28 cellular contexts compared by ENCODE assay signal in the genomic region with DNA sequence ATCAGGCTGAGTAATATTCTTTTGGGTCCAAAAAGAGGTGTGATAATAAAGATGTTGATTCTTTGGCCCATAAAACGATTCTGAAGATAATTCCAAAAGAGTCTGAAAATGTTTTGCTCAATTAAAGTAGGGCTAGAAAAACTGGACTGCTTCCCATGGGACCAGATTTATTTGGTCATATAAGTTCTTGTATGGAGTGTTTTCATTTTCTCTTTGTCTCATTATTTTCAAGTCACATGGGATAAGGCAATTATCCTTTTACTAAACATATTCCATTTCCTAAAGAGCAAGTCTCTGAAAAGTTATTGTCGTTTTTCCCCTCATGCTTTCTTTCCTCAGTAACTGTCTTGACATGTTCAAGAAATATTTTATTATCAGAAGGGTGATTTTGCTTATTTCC. TPM values are rescaled to one million over a fixed set of nuclear protein-coding genes. Genes with fewer than 3 reads are reported as not detected.
A peak's percentile ranks its signal among the peaks of the same experiment; 100 is the strongest.
DNase-seq lines count a peak whose midpoint lies in the region; ATAC-seq, FAIRE-seq and TF ChIP-seq lines count a peak whose summit lies in the region.
"Had no signal": no experiment of that assay in that cellular context is flagged by ENCODE, and none has a peak within 500 bp of the region (broad histone marks: within the 10 kb centered on the region; RNA-seq: fewer than 3 reads in every experiment).

No MANE protein-coding gene starts in this region.

- no peaks in the 10 kb centered on the region for H3K36me3 ChIP-seq in HEK293 (ENCODE audit: control insufficient read depth in 2 of 2, insufficient read depth in 1 of 2, low read length in 2 of 2)
- H3K36me3 ChIP-seq: Peyer's patch, right lobe of liver had no signal

- H3K27ac ChIP-seq in A549 = no peak overlapping the region; a peak in 1 of 6 replicates
- H3K27ac ChIP-seq in HEK293 (ENCODE audit: extremely low read depth, low read depth, low read length) = no peak overlapping the region
- H3K27ac ChIP-seq: Peyer's patch, right lobe of liver, SJSA1 had no signal

- 67% methylated on average over 2 of the region's 2 CpGs for WGBS in A549 (ENCODE audit: missing lambda C conversion rate)

- H3K4me1 Mint-ChIP-seq in activated T-helper 17 cell treated with anti-CD3 and anti-CD28 coated beads, Interleukin-2, amount 50 U/mL, for 72 hours = peaks cover 34% of the 10 kb centered on the region
- H3K4me1 Mint-ChIP-seq in glutamatergic neuron (ENCODE audit: low read depth, unreplicated experiment) = peaks cover 41% of the 10 kb centered on the region

- peaks cover 91% of the 10 kb centered on the region for H3K4me1 ChIP-seq in A549
- H3K4me1 ChIP-seq in HEK293 (ENCODE audit: control insufficient read depth, insufficient read depth, low read length) = peaks cover 5% of the 10 kb centered on the region; the same call in 1 of the 2 replicates
- H3K4me1 ChIP-seq: Peyer's patch, right lobe of liver had no signal

- CTCF ChIA-PET in A549 (lab: Yijun Ruan, JAX) (no interaction called here), HEK293 (lab: Yijun Ruan, JAX) (interaction anchor here (1.2 kb wide), 1 partner anchor 11 kb away, joined by 3 read pairs; no protein-coding TSS in a partner anchor)

- no peak for FAIRE-seq in A549 (lab: Jason Lieb, UNC)
- FAIRE-seq: endothelial cell of umbilical vein had no signal

- H3K9me3 ChIP-seq in A549 (peaks cover 3% of the 10 kb centered on the region; the same call in 1 of the 3 replicates), HEK293 (ENCODE audit: control insufficient read depth, insufficient read depth, low read depth, low read length) (no peaks in the 10 kb centered on the region)
- H3K9me3 ChIP-seq: Peyer's patch, right lobe of liver had no signal

- no peak for TF ChIP-seq RAD21 in A549 (conservative IDR thresholded peaks at IDR 0.05 in 1 of 2, IDR thresholded peaks at IDR 0.05 in 1 of 2)

- peaks cover 45% of the 10 kb centered on the region for H3K36me3 Mint-ChIP-seq in activated T-helper 17 cell treated with anti-CD3 and anti-CD28 coated beads, Interleukin-2, amount 50 U/mL, for 72 hours (ENCODE audit: low read depth)
- H3K36me3 Mint-ChIP-seq in glutamatergic neuron (ENCODE audit: unreplicated experiment) = peaks cover 5% of the 10 kb centered on the region

- peak overlapping the region; percentile 20; the same call in 1 of the 3 replicates for H3K4me2 ChIP-seq in A549

- no peak for ATAC-seq in A549
- no peak for ATAC-seq in activated T-helper 17 cell treated with anti-CD3 and anti-CD28 coated beads, Interleukin-2, amount 50 U/mL, for 72 hours (replicated peaks)
- ATAC-seq in HG03565 (IDR thresholded peaks at IDR 0.05; ENCODE audit: unreplicated experiment) = no peak
- no peak for ATAC-seq in HG02840 (IDR thresholded peaks at IDR 0.05; ENCODE audit: low FRiP score, unreplicated experiment)
- ATAC-seq: activated T-cell treated with anti-CD3 and anti-CD28 coated beads, Interleukin-2, amount 50 U/mL, for 72 hours; right lobe of liver had no signal

- H3K4me3 ChIP-seq in A549 = no peak overlapping the region
- H3K4me3 ChIP-seq in HEK293 (ENCODE audit: low read depth, low read length) = no peak overlapping the region
- H3K4me3 ChIP-seq: MG63, Peyer's patch, right lobe of liver, SJSA1 had no signal

- H3K27me3 Mint-ChIP-seq in activated T-helper 17 cell treated with anti-CD3 and anti-CD28 coated beads, Interleukin-2, amount 50 U/mL, for 72 hours = no peaks in the 10 kb centered on the region
- peaks cover 2% of the 10 kb centered on the region for H3K27me3 Mint-ChIP-seq in glutamatergic neuron (ENCODE audit: unreplicated experiment)
- H3K27me3 Mint-ChIP-seq: stimulated activated naive CD8-positive, alpha-beta T cell treated with anti-CD3 and anti-CD28 coated beads, Interleukin-15, Interleukin-2, amounts not matched to agents 100 ng/mL and 50 ng/mL, for 24 hours had no signal

- no peak overlapping the region for H3K27ac Mint-ChIP-seq in activated T-helper 17 cell treated with anti-CD3 and anti-CD28 coated beads, Interleukin-2, amount 50 U/mL, for 72 hours
- H3K27ac Mint-ChIP-seq in glutamatergic neuron (ENCODE audit: unreplicated experiment) = peak overlapping the region; percentile 97
- H3K27ac Mint-ChIP-seq: activated naive CD4-positive, alpha-beta T cell treated with anti-CD3 and anti-CD28 coated beads for 36 hours had no signal

- DNase-seq in A549 (ENCODE audit: low read depth in 1 of 2, low spot score in 1 of 2) = no peak
- DNase-seq in glutamatergic neuron = no peak
- DNase-seq in activated CD4-positive, alpha-beta T cell treated with anti-CD3 and anti-CD28 coated beads, Interleukin-2, amount 50 U/mL, for 1 hour = no peak
- DNase-seq in AML-193 (lab: John Stamatoyannopoulos, UW) = no peak
- DNase-seq: activated CD4-positive, alpha-beta T cell treated with anti-CD3 and anti-CD28 coated beads for 4 hours; activated naive CD4-positive, alpha-beta T cell treated with anti-CD3 and anti-CD28 coated beads for 36 hours; activated T-cell treated with anti-CD3 and anti-CD28 coated beads, Interleukin-2, amount 50 U/mL, for 72 hours; central memory CD4-positive, alpha-beta T cell; dermis blood vessel endothelial cell; HCEC 1CT; hippocampal formation; immature natural killer cell; MG63; NCI-H1436; NCI-H2107; NCI-H510A treated with DMSO at 0.1 percent for 48 hours; NK-92 treated with Interleukin-12 subunit alpha and Interleukin-12 subunit beta, amount 100 ng/mL, for 24 hours; Peyer's patch; right lobe of liver; stimulated activated CD4-positive, alpha-beta T cell treated with anti-CD3 and anti-CD28 coated beads, Interleukin-15, amount 100 ng/mL, for 24 hours; T-helper 2 cell had no signal

- TF ChIP-seq CTCF in A549 (IDR thresholded peaks at IDR 0.05) = no peak
- TF ChIP-seq CTCF in HEK293 (tag by site-specific recombination; IDR thresholded peaks at IDR 0.05) = no peak
- TF ChIP-seq CTCF in glutamatergic neuron (IDR thresholded peaks at IDR 0.05; ENCODE audit: partially characterized antibody, unreplicated experiment) = no peak

- peak overlapping the region; percentile 26 for H3K4me3 Mint-ChIP-seq in activated T-helper 17 cell treated with anti-CD3 and anti-CD28 coated beads, Interleukin-2, amount 50 U/mL, for 72 hours
- H3K4me3 Mint-ChIP-seq in glutamatergic neuron (ENCODE audit: unreplicated experiment) = peak overlapping the region; percentile 84
- H3K4me3 Mint-ChIP-seq: activated naive CD4-positive, alpha-beta T cell treated with anti-CD3 and anti-CD28 coated beads for 36 hours; immature natural killer cell; stimulated activated naive CD8-positive, alpha-beta T cell treated with anti-CD3 and anti-CD28 coated beads, Interleukin-15, Interleukin-2, amounts not matched to agents 100 ng/mL and 50 ng/mL, for 24 hours had no signal

- no peak for TF ChIP-seq EP300 in A549 (IDR thresholded peaks at IDR 0.05)

- no peak for TF ChIP-seq POLR2A in A549 (IDR thresholded peaks at IDR 0.05; ENCODE audit: low read length)

- POLR2A ChIA-PET in A549 (lab: Yijun Ruan, JAX) = no interaction called here
- POLR2A ChIA-PET in HEK293 (lab: Yijun Ruan, JAX) = no interaction called here

- H3K9me3 Mint-ChIP-seq in activated T-helper 17 cell treated with anti-CD3 and anti-CD28 coated beads, Interleukin-2, amount 50 U/mL, for 72 hours = peaks cover 5% of the 10 kb centered on the region
- no peaks in the 10 kb centered on the region for H3K9me3 Mint-ChIP-seq in glutamatergic neuron (ENCODE audit: unreplicated experiment)
- H3K9me3 Mint-ChIP-seq: immature natural killer cell had no signal

TF ChIP-seq in A549, 52 proteins besides CTCF, POLR2A, EP300 and RAD21 (continues in another document):
- TF ChIP-seq CHD4 (IDR thresholded peaks at IDR 0.05; ENCODE audit: borderline replicate concordance) (no peak), GATA3 (IDR thresholded peaks at IDR 0.05; ENCODE audit: borderline replicate concordance) (no peak), FOXS1 (CRISPR knock-in tag; IDR thresholded peaks at IDR 0.05) (no peak), HOXB13 (CRISPR knock-in tag; IDR thresholded peaks at IDR 0.05; ENCODE audit: low read depth) (no peak), RNF2 (IDR thresholded peaks at IDR 0.05; ENCODE audit: borderline replicate concordance, low read depth) (no peak), HDAC2 (IDR thresholded peaks at IDR 0.05) (no peak), SMC3 (IDR thresholded peaks at IDR 0.05) (no peak), ZFP36 (IDR thresholded peaks at IDR 0.05; ENCODE audit: borderline replicate concordance, partially characterized antibody) (no peak), ZC3H11A (IDR thresholded peaks at IDR 0.05) (no peak)

TF ChIP-seq in HEK293, 187 proteins besides CTCF, POLR2A, EP300 and RAD21 (continues in another document):
- TF ChIP-seq, protein P1, sequence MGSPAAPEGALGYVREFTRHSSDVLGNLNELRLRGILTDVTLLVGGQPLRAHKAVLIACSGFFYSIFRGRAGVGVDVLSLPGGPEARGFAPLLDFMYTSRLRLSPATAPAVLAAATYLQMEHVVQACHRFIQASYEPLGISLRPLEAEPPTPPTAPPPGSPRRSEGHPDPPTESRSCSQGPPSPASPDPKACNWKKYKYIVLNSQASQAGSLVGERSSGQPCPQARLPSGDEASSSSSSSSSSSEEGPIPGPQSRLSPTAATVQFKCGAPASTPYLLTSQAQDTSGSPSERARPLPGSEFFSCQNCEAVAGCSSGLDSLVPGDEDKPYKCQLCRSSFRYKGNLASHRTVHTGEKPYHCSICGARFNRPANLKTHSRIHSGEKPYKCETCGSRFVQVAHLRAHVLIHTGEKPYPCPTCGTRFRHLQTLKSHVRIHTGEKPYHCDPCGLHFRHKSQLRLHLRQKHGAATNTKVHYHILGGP (tag by site-specific recombination; IDR thresholded peaks at IDR 0.05) = peak; percentile 54; the same call in 1 of the 2 replicates
- no peak for TF ChIP-seq ZNF133 (tag by site-specific recombination; IDR thresholded peaks at IDR 0.05)
- TF ChIP-seq, protein P2, sequence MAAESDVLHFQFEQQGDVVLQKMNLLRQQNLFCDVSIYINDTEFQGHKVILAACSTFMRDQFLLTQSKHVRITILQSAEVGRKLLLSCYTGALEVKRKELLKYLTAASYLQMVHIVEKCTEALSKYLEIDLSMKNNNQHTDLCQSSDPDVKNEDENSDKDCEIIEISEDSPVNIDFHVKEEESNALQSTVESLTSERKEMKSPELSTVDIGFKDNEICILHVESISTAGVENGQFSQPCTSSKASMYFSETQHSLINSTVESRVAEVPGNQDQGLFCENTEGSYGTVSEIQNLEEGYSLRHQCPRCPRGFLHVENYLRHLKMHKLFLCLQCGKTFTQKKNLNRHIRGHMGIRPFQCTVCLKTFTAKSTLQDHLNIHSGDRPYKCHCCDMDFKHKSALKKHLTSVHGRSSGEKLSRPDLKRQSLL (tag by site-specific recombination; IDR thresholded peaks at IDR 0.05) = no peak

RNA-seq across cellular contexts. Expression of a gene that starts 41.5 kb away (rescaled TPM):
- polyA plus RNA-seq in A549 (2011; rRNA removed) = 22.4 and 25.9 TPM in 2 replicates
- polyA plus RNA-seq in A549 (2012; cell fraction: cytosol; rRNA removed) = 6.9 and 7.9 TPM in 2 replicates
- polyA plus RNA-seq in A549 (2012; cell fraction: nucleus; rRNA removed) = 13.6 and 14.3 TPM in 2 replicates
- 12.9 to 16.1 TPM (median 13.6 TPM) in 3 replicates for polyA plus RNA-seq in A549 (2017; fragmentation: RNase III; extraction: RNeasy Plus Mini Kit Qiagen cat#74134 plus additional on column Dnase treatment)
- polyA minus RNA-seq in A549 (2011; rRNA and poly(A)+ RNA removed) = 51.8 and 65.6 TPM in 2 replicates
- total RNA-seq in activated T-helper 17 cell treated with anti-CD3 and anti-CD28 coated beads, Interleukin-2, amount 50 U/mL, for 72 hours = 100 to 1,000 TPM; 151 to 222 TPM
- total RNA-seq in glutamatergic neuron (ENCODE audit: unreplicated experiment) = 111 TPM
